ENCODE assay signal across 1 cellular context in the genomic region with DNA sequence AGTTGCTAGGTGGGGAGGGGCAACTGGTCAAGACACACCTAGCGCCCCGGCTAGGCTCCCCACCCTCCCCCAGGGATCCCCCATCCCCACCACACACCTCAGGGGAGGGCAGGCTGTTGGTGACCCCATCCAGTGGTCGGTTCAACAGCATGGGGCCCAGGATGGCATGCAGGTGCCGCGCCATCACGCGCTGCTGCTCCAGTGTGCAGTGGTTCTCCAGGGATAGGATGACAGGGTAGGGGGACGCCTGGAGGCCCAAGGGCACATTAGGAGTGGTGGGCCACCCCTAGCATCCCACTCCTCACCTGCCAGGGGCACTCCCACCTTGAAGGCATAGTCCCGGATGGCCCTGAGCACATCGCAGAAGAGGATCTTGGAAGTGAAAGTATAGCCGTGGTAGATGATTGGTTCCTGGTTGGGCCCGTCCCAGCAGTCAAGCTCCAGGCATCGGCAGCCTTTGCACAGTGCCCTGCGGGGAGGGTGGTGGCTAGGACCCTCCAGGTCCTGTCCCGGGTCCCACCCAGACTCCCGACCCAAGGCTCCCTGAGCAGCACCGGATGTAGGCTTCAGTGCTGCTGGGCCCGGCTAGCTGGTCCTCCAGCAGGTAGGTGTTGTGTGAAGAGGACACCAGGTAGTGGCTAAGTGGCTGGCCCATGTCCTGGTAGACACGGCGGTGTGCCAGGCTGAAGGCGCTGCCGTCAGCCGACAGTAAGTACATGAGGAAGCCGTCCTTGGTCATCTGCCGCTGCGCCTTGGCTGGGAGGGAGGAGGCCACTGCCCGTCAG.
TF ChIP-seq lines count a peak whose summit lies in the region.

No MANE protein-coding gene starts in this region.

TF ChIP-seq in H1, 55 proteins besides CTCF, POLR2A, EP300 and RAD21:
- TF ChIP-seq POU5F1 (IDR thresholded peaks at IDR 0.05; ENCODE audit: low read depth, low read length) (no peak), FOSL1 (IDR thresholded peaks at IDR 0.05; ENCODE audit: insufficient read depth, low read depth, low read length) (no peak), RFX5 (IDR thresholded peaks at IDR 0.05; ENCODE audit: borderline replicate concordance, low read depth, low read length) (no peak), SP4 (IDR thresholded peaks at IDR 0.05; ENCODE audit: low read length) (no peak), NANOG (IDR thresholded peaks at IDR 0.05; ENCODE audit: insufficient read depth, low read depth, low read length, poor library complexity, severe bottlenecking) (no peak), RXRA (IDR thresholded peaks at IDR 0.05; ENCODE audit: insufficient read depth, low read depth, low read length) (no peak), E2F6 (IDR thresholded peaks at IDR 0.05) (no peak), BRCA1 (IDR thresholded peaks at IDR 0.05; ENCODE audit: low read depth, low read length) (no peak), CTBP2 (IDR thresholded peaks at IDR 0.05; ENCODE audit: borderline replicate concordance, insufficient read depth, insufficient read length, low read length) (no peak), POLR2AphosphoS5 (IDR thresholded peaks at IDR 0.05; ENCODE audit: low read depth, low read length) (no peak; the same call in 1 of the 2 replicates), SIRT6 (IDR thresholded peaks at IDR 0.05; ENCODE audit: low read length) (no peak), NRF1 (IDR thresholded peaks at IDR 0.05; ENCODE audit: low read depth, low read length) (no peak), JUN (IDR thresholded peaks at IDR 0.05; ENCODE audit: low read depth, low read length) (no peak), BCL11A (IDR thresholded peaks at IDR 0.05; ENCODE audit: low read depth in 2 of 2, low read length in 2 of 2) (no peak)
